19 cellular contexts compared by ENCODE assay signal in the genomic region with DNA sequence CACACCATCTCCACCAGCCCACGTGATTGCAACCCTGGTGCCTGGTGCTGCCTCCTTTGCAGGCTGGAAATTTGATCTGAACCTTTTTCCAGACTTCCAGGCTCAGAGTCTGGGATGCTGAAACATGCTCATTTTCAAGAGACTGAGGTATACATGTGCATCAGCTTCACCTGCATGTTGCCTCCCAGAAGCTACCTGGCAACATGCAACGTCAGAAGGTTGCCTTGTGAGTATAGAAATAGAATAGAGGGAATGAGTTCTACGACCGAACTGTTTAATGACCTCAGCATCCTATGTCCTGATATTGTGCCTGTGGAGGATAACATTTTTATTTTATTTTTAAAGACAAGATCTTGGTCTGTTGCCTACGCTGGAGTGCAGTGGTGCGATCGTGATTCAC. TPM values are rescaled to one million over a fixed set of nuclear protein-coding genes. Genes with fewer than 3 reads are reported as not detected.
DNase-seq lines count a peak whose midpoint lies in the region; ATAC-seq and TF ChIP-seq lines count a peak whose summit lies in the region.
"Had no signal": no experiment of that assay in that cellular context is flagged by ENCODE, and none has a peak within 500 bp of the region (broad histone marks: within the 10 kb centered on the region; RNA-seq: fewer than 3 reads in every experiment).

No MANE protein-coding gene starts in this region.

- peak overlapping the region; percentile 81 for H3K27ac Mint-ChIP-seq in activated T-helper 17 cell treated with anti-CD3 and anti-CD28 coated beads, Interleukin-2, amount 50 U/mL, for 72 hours
- H3K27ac Mint-ChIP-seq: B cell had no signal

- H3K36me3 ChIP-seq in SJCRH30, result 0 out of 2 replicates have a peak, but pooled peaks cover 2% of the 10 kb centered on the region
- H3K36me3 ChIP-seq: HAP-1 had no signal

- no peak overlapping the region for H3K4me3 Mint-ChIP-seq in activated T-helper 17 cell treated with anti-CD3 and anti-CD28 coated beads, Interleukin-2, amount 50 U/mL, for 72 hours

- peaks cover 14% of the 10 kb centered on the region for H3K4me1 Mint-ChIP-seq in activated T-helper 17 cell treated with anti-CD3 and anti-CD28 coated beads, Interleukin-2, amount 50 U/mL, for 72 hours

- no peak overlapping the region for H3K4me3 ChIP-seq in SJCRH30
- H3K4me3 ChIP-seq: HAP-1 had no signal

- no peaks in the 10 kb centered on the region for H3K9me3 ChIP-seq in SJCRH30 (replicated peaks)
- H3K9me3 ChIP-seq: HAP-1 had no signal

- TF ChIP-seq EP300 in Ishikawa (IDR thresholded peaks at IDR 0.05; ENCODE audit: borderline replicate concordance), result no peak

- no peak overlapping the region for H3K27ac ChIP-seq in SJCRH30
- H3K27ac ChIP-seq: RWPE1 had no signal

- intact Hi-C loops in Right ventricle myocardium inferior (cut with DNase I) (loop anchor here (5.0 kb wide), 1 partner anchor 40 kb away; a partner anchor contains a TSS), left cardiac atrium (cut with DNase I) (no loop called here)

- no peak for TF ChIP-seq RAD21 in Ishikawa (IDR thresholded peaks at IDR 0.05; ENCODE audit: low read depth)

- peaks cover under 1% of the 10 kb centered on the region; the same call in 1 of the 2 replicates for H3K27me3 ChIP-seq in SJCRH30

- peaks cover under 1% of the 10 kb centered on the region for H3K9me3 Mint-ChIP-seq in activated T-helper 17 cell treated with anti-CD3 and anti-CD28 coated beads, Interleukin-2, amount 50 U/mL, for 72 hours

- ATAC-seq in Right ventricle myocardium inferior (no peak), left cardiac atrium (no peak), GM21529 (IDR thresholded peaks at IDR 0.05; ENCODE audit: unreplicated experiment) (no peak), GM18517 (IDR thresholded peaks at IDR 0.05; ENCODE audit: unreplicated experiment) (no peak)
- ATAC-seq in activated T-helper 17 cell treated with anti-CD3 and anti-CD28 coated beads, Interleukin-2, amount 50 U/mL, for 72 hours (replicated peaks), result no peak

- H3K4me1 ChIP-seq in SJCRH30, result peaks cover 8% of the 10 kb centered on the region

- peaks cover 18% of the 10 kb centered on the region for H3K27me3 Mint-ChIP-seq in activated T-helper 17 cell treated with anti-CD3 and anti-CD28 coated beads, Interleukin-2, amount 50 U/mL, for 72 hours

- H3K36me3 Mint-ChIP-seq in activated T-helper 17 cell treated with anti-CD3 and anti-CD28 coated beads, Interleukin-2, amount 50 U/mL, for 72 hours (ENCODE audit: low read depth), result peaks cover 17% of the 10 kb centered on the region
- H3K36me3 Mint-ChIP-seq: IgD-negative memory B cell had no signal

- DNase-seq in Right ventricle myocardium inferior (ENCODE audit: missing footprints), result peak; percentile 42
- no peak for DNase-seq in left cardiac atrium
- no peak for DNase-seq in SJCRH30
- DNase-seq: CD4-positive, alpha-beta memory T cell; DMS79; NCI-H1417 treated with DMSO at 0.1 percent for 48 hours; NCI-H2029 treated with DMSO at 0.1 percent for 48 hours; NCI-H2227 treated with DMSO at 0.1 percent for 48 hours; NCI-H524; NK-92 treated with Interleukin-12 subunit alpha and Interleukin-12 subunit beta, amount 100 ng/mL, for 24 hours; OCI-M1 had no signal

TF ChIP-seq in Ishikawa, 13 proteins besides CTCF, POLR2A, EP300 and RAD21:
- TF ChIP-seq ZBTB7A (IDR thresholded peaks at IDR 0.05; ENCODE audit: low read depth) (no peak), FOXM1 (IDR thresholded peaks at IDR 0.05; ENCODE audit: borderline replicate concordance, low read depth) (no peak)
- TF ChIP-seq, protein P1, sequence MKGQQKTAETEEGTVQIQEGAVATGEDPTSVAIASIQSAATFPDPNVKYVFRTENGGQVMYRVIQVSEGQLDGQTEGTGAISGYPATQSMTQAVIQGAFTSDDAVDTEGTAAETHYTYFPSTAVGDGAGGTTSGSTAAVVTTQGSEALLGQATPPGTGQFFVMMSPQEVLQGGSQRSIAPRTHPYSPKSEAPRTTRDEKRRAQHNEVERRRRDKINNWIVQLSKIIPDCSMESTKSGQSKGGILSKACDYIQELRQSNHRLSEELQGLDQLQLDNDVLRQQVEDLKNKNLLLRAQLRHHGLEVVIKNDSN (IDR thresholded peaks at IDR 0.05), result peak; percentile 36; the same call in 1 of the 2 replicates

RNA-seq across cellular contexts. Expression of a gene that starts 1.9 kb away (rescaled TPM):
- total RNA-seq in Right ventricle myocardium inferior, result 4.8 TPM
- total RNA-seq in left cardiac atrium, result 1 to 10 TPM; 4.9 to 6.0 TPM
- total RNA-seq in activated T-helper 17 cell treated with anti-CD3 and anti-CD28 coated beads, Interleukin-2, amount 50 U/mL, for 72 hours, result 10 to 100 TPM in 1 of 2 donors, 1 to 10 TPM in 1; 9.3 to 19.5 TPM
- total RNA-seq in SJCRH30 (2014; rRNA removed; shearing (Covaris generic)), result 10.0 and 11.5 TPM in 2 replicates

RNA-seq across cellular contexts. Expression of a gene that starts 24.5 kb away (rescaled TPM):
- total RNA-seq in Right ventricle myocardium inferior (4.3 TPM), left cardiac atrium (1 to 10 TPM; 5.8 to 8.6 TPM)
- 10 to 100 TPM; 12.7 to 17.3 TPM for total RNA-seq in activated T-helper 17 cell treated with anti-CD3 and anti-CD28 coated beads, Interleukin-2, amount 50 U/mL, for 72 hours
- total RNA-seq in SJCRH30 (2014; rRNA removed; shearing (Covaris generic)), result 10.8 and 11.9 TPM in 2 replicates

RNA-seq across cellular contexts. Expression of a gene that starts 42.2 kb away (rescaled TPM):
- total RNA-seq in Right ventricle myocardium inferior (13.2 TPM), left cardiac atrium (10 to 100 TPM; 11.5 to 13.3 TPM)
- 100 to 1,000 TPM; 103 to 105 TPM for total RNA-seq in activated T-helper 17 cell treated with anti-CD3 and anti-CD28 coated beads, Interleukin-2, amount 50 U/mL, for 72 hours
- total RNA-seq in SJCRH30 (2014; rRNA removed; shearing (Covaris generic)), result 21.0 and 27.5 TPM in 2 replicates
